Comparison of ENCODE assay signal across 21 cellular contexts in genomic region chr9:95529910-95530309, GRCh38.
"Had no signal": no experiment of that assay in that cellular context is flagged by ENCODE, and none has a peak within 500 bp of the region (broad histone marks: within the 10 kb centered on the region; RNA-seq: fewer than 3 reads in every experiment).

No MANE protein-coding gene starts in this region.

- H3K36me3 ChIP-seq: colonic mucosa, esophagus muscularis mucosa, gastrocnemius medialis, heart right ventricle, left lung, lower lobe of right lung had no signal

- H3K4me1 ChIP-seq: colonic mucosa, esophagus muscularis mucosa, foreskin keratinocyte, gastrocnemius medialis, heart right ventricle, left lung, lower lobe of right lung had no signal

- H3K27ac ChIP-seq: colonic mucosa, esophagus muscularis mucosa, foreskin keratinocyte, gastrocnemius medialis, heart right ventricle, left lung, lower lobe of right lung had no signal

- DNase-seq: colonic mucosa; cortex of kidney; effector CD8-positive, alpha-beta T cell; effector memory CD8-positive, alpha-beta T cell; endodermal cell; foreskin keratinocyte; gastrocnemius medialis; glutamatergic neuron; head of caudate nucleus; heart right ventricle; hippocampal formation; islet precursor cell; left cardiac atrium; left lung; left ventricle myocardium superior; lower lobe of right lung; mesenchymal stem cell; mucosa of descending colon; naive B cell had no signal

- FAIRE-seq: endothelial cell of umbilical vein had no signal

- H3K9me3 ChIP-seq: colonic mucosa, esophagus muscularis mucosa, gastrocnemius medialis, heart right ventricle, left lung, lower lobe of right lung, mucosa of descending colon had no signal

- H3K27me3 ChIP-seq: colonic mucosa had no signal

- H3K4me3 ChIP-seq: colonic mucosa, esophagus muscularis mucosa, gastrocnemius medialis, heart right ventricle, left lung, lower lobe of right lung, mucosa of descending colon had no signal

- ATAC-seq: effector memory CD8-positive, alpha-beta T cell; foreskin keratinocyte; gastrocnemius medialis; heart right ventricle; left cardiac atrium; left lung; left ventricle myocardium superior; lower lobe of right lung; mucosa of descending colon had no signal
